ENCODE assay signal across 1 cellular context in genomic region chr22:39316440-39317083, GRCh38.
A peak's percentile ranks its signal among the peaks of the same experiment; 100 is the strongest.
TF ChIP-seq lines count a peak whose summit lies in the region.

No MANE protein-coding gene starts in this region.

TF ChIP-seq in K562, 482 proteins besides CTCF, POLR2A, EP300 and RAD21 (continued from another document and continues in another):
- TF ChIP-seq, protein P1, sequence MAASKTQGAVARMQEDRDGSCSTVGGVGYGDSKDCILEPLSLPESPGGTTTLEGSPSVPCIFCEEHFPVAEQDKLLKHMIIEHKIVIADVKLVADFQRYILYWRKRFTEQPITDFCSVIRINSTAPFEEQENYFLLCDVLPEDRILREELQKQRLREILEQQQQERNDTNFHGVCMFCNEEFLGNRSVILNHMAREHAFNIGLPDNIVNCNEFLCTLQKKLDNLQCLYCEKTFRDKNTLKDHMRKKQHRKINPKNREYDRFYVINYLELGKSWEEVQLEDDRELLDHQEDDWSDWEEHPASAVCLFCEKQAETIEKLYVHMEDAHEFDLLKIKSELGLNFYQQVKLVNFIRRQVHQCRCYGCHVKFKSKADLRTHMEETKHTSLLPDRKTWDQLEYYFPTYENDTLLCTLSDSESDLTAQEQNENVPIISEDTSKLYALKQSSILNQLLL (CRISPR knock-in tag; IDR thresholded peaks at IDR 0.05; ENCODE audit: borderline replicate concordance): no peak
- TF ChIP-seq ZNF444 (CRISPR knock-in tag; IDR thresholded peaks at IDR 0.05) (no peak), ZNF561 (CRISPR knock-in tag; conservative IDR thresholded peaks at IDR 0.05) (no peak), EWSR1 (IDR thresholded peaks at IDR 0.05; ENCODE audit: borderline replicate concordance, low read depth, partially characterized antibody) (no peak), RFX7 (CRISPR knock-in tag; IDR thresholded peaks at IDR 0.05) (no peak), RBM14 (IDR thresholded peaks at IDR 0.05; ENCODE audit: borderline replicate concordance, insufficient read depth, low read depth, low read length) (no peak), E2F1 (CRISPR knock-in tag; IDR thresholded peaks at IDR 0.05) (no peak), ZNF584 (CRISPR knock-in tag; IDR thresholded peaks at IDR 0.05; ENCODE audit: low read depth) (no peak), CBX5 (IDR thresholded peaks at IDR 0.05; ENCODE audit: borderline replicate concordance, low read depth) (no peak), NEUROD1 (IDR thresholded peaks at IDR 0.05; ENCODE audit: borderline replicate concordance, low read depth, low read length, partially characterized antibody) (no peak), ZNF76 (CRISPR knock-in tag; IDR thresholded peaks at IDR 0.05; ENCODE audit: borderline replicate concordance) (no peak), ZNF134 (CRISPR knock-in tag; conservative IDR thresholded peaks at IDR 0.05) (no peak), FOXA1 (IDR thresholded peaks at IDR 0.05; ENCODE audit: borderline replicate concordance) (no peak), FUS (optimal IDR thresholded peaks at IDR 0.05; ENCODE audit: low read depth, low read length) (no peak), ERF (CRISPR knock-in tag; IDR thresholded peaks at IDR 0.05) (no peak), GATAD2A (IDR thresholded peaks at IDR 0.05) (0 out of 2 replicates have a peak, but pooled peaks have one; percentile 44), PCBP1 (IDR thresholded peaks at IDR 0.05; ENCODE audit: low read depth, low read length, poor library complexity, severe bottlenecking) (no peak), POLR2AphosphoS2 (IDR thresholded peaks at IDR 0.05; ENCODE audit: low read length) (no peak), ETS2 (tag; IDR thresholded peaks at IDR 0.05; ENCODE audit: borderline replicate concordance, poor library complexity, severe bottlenecking) (no peak), ESRRA (IDR thresholded peaks at IDR 0.05; ENCODE audit: borderline replicate concordance, low read depth) (no peak), UBTF (IDR thresholded peaks at IDR 0.05; ENCODE audit: borderline replicate concordance in 1 of 2, low read depth in 2 of 2, low read length in 2 of 2) (no peak), ELF1 (tag; IDR thresholded peaks at IDR 0.05) (no peak), DACH1 (IDR thresholded peaks at IDR 0.05; ENCODE audit: partially characterized antibody) (no peak), PTBP1 (IDR thresholded peaks at IDR 0.05; ENCODE audit: low read depth, low read length) (no peak), DNMT1 (IDR thresholded peaks at IDR 0.05) (no peak), ILK (tag; IDR thresholded peaks at IDR 0.05; ENCODE audit: borderline replicate concordance, low read depth) (no peak), POLR3A (IDR thresholded peaks at IDR 0.05; ENCODE audit: borderline replicate concordance, extremely low read depth, insufficient read depth, insufficient read length) (no peak), RNF219 (CRISPR knock-in tag; IDR thresholded peaks at IDR 0.05) (no peak), POLR2G (IDR thresholded peaks at IDR 0.05; ENCODE audit: low read depth, low read length) (peak; percentile 67), CCNT2 (IDR thresholded peaks at IDR 0.05; ENCODE audit: borderline replicate concordance, extremely low read depth, insufficient read length, low read depth, low read length) (no peak), ZKSCAN8 (CRISPR knock-in tag; IDR thresholded peaks at IDR 0.05) (no peak), TOE1 (IDR thresholded peaks at IDR 0.05; ENCODE audit: borderline replicate concordance) (peak; percentile 19; the same call in 1 of the 2 replicates), TOE1 (CRISPR knock-in tag; IDR thresholded peaks at IDR 0.05; ENCODE audit: borderline replicate concordance, low read depth) (no peak), ZNF354B (CRISPR knock-in tag; IDR thresholded peaks at IDR 0.05) (no peak), CEBPB (tag; IDR thresholded peaks at IDR 0.05) (no peak), RBM34 (IDR thresholded peaks at IDR 0.05; ENCODE audit: borderline replicate concordance, insufficient read depth, low read length) (no peak), PTRF (tag; IDR thresholded peaks at IDR 0.05) (no peak), ZNF124 (CRISPR knock-in tag; IDR thresholded peaks at IDR 0.05) (no peak), ARID2 (IDR thresholded peaks at IDR 0.05) (no peak), MEIS2 (IDR thresholded peaks at IDR 0.05; ENCODE audit: partially characterized antibody) (no peak), THRAP3 (IDR thresholded peaks at IDR 0.05; ENCODE audit: borderline replicate concordance) (no peak), ZNF143 (CRISPR knock-in tag; IDR thresholded peaks at IDR 0.05) (no peak), BDP1 (IDR thresholded peaks at IDR 0.05; ENCODE audit: insufficient read depth, insufficient read length) (no peak), KAT7 (CRISPR knock-in tag; IDR thresholded peaks at IDR 0.05; ENCODE audit: borderline replicate concordance) (peak; percentile 36; the same call in 1 of the 2 replicates)
- TF ChIP-seq, protein P2, sequence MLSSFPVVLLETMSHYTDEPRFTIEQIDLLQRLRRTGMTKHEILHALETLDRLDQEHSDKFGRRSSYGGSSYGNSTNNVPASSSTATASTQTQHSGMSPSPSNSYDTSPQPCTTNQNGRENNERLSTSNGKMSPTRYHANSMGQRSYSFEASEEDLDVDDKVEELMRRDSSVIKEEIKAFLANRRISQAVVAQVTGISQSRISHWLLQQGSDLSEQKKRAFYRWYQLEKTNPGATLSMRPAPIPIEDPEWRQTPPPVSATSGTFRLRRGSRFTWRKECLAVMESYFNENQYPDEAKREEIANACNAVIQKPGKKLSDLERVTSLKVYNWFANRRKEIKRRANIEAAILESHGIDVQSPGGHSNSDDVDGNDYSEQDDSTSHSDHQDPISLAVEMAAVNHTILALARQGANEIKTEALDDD (IDR thresholded peaks at IDR 0.05): peak; percentile 19; the same call in 1 of the 2 replicates
- TF ChIP-seq, protein P3, sequence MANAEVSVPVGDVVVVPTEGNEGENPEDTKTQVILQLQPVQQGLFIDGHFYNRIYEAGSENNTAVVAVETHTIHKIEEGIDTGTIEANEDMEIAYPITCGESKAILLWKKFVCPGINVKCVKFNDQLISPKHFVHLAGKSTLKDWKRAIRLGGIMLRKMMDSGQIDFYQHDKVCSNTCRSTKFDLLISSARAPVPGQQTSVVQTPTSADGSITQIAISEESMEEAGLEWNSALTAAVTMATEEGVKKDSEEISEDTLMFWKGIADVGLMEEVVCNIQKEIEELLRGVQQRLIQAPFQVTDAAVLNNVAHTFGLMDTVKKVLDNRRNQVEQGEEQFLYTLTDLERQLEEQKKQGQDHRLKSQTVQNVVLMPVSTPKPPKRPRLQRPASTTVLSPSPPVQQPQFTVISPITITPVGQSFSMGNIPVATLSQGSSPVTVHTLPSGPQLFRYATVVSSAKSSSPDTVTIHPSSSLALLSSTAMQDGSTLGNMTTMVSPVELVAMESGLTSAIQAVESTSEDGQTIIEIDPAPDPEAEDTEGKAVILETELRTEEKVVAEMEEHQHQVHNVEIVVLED (CRISPR knock-in tag; IDR thresholded peaks at IDR 0.05): no peak
- TF ChIP-seq, protein P4, sequence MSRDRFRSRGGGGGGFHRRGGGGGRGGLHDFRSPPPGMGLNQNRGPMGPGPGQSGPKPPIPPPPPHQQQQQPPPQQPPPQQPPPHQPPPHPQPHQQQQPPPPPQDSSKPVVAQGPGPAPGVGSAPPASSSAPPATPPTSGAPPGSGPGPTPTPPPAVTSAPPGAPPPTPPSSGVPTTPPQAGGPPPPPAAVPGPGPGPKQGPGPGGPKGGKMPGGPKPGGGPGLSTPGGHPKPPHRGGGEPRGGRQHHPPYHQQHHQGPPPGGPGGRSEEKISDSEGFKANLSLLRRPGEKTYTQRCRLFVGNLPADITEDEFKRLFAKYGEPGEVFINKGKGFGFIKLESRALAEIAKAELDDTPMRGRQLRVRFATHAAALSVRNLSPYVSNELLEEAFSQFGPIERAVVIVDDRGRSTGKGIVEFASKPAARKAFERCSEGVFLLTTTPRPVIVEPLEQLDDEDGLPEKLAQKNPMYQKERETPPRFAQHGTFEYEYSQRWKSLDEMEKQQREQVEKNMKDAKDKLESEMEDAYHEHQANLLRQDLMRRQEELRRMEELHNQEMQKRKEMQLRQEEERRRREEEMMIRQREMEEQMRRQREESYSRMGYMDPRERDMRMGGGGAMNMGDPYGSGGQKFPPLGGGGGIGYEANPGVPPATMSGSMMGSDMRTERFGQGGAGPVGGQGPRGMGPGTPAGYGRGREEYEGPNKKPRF (IDR thresholded peaks at IDR 0.05; ENCODE audit: low read depth, low read length): no peak
- TF ChIP-seq, protein P5, sequence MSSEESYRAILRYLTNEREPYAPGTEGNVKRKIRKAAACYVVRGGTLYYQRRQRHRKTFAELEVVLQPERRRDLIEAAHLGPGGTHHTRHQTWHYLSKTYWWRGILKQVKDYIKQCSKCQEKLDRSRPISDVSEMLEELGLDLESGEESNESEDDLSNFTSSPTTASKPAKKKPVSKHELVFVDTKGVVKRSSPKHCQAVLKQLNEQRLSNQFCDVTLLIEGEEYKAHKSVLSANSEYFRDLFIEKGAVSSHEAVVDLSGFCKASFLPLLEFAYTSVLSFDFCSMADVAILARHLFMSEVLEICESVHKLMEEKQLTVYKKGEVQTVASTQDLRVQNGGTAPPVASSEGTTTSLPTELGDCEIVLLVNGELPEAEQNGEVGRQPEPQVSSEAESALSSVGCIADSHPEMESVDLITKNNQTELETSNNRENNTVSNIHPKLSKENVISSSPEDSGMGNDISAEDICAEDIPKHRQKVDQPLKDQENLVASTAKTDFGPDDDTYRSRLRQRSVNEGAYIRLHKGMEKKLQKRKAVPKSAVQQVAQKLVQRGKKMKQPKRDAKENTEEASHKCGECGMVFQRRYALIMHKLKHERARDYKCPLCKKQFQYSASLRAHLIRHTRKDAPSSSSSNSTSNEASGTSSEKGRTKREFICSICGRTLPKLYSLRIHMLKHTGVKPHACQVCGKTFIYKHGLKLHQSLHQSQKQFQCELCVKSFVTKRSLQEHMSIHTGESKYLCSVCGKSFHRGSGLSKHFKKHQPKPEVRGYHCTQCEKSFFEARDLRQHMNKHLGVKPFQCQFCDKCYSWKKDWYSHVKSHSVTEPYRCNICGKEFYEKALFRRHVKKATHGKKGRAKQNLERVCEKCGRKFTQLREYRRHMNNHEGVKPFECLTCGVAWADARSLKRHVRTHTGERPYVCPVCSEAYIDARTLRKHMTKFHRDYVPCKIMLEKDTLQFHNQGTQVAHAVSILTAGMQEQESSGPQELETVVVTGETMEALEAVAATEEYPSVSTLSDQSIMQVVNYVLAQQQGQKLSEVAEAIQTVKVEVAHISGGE (CRISPR knock-in tag; IDR thresholded peaks at IDR 0.05): no peak
- TF ChIP-seq, protein P6, sequence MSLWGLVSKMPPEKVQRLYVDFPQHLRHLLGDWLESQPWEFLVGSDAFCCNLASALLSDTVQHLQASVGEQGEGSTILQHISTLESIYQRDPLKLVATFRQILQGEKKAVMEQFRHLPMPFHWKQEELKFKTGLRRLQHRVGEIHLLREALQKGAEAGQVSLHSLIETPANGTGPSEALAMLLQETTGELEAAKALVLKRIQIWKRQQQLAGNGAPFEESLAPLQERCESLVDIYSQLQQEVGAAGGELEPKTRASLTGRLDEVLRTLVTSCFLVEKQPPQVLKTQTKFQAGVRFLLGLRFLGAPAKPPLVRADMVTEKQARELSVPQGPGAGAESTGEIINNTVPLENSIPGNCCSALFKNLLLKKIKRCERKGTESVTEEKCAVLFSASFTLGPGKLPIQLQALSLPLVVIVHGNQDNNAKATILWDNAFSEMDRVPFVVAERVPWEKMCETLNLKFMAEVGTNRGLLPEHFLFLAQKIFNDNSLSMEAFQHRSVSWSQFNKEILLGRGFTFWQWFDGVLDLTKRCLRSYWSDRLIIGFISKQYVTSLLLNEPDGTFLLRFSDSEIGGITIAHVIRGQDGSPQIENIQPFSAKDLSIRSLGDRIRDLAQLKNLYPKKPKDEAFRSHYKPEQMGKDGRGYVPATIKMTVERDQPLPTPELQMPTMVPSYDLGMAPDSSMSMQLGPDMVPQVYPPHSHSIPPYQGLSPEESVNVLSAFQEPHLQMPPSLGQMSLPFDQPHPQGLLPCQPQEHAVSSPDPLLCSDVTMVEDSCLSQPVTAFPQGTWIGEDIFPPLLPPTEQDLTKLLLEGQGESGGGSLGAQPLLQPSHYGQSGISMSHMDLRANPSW (CRISPR knock-in tag; IDR thresholded peaks at IDR 0.05): no peak
